In the genomic region with DNA sequence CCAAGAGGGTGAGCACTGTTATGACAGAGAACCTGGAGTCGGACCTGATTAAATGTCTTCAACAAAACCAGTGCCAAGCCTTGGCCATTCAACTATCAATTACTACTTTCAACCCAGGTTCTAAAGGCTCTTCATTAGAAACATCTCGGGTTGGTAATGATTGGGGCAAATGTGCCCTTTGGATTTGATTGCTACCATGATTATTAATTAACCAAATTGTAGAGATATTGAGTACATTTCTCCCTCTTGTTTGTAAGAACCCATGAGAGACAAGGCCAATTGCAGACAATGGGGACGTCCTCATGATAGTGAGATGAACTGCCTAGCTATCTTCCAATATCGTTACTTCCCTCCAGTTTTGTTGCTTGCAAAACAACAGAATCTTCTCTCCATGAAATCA, we compare ENCODE assay signal across 6 cellular contexts.
DNase-seq lines count a peak whose midpoint lies in the region; ATAC-seq, FAIRE-seq and TF ChIP-seq lines count a peak whose summit lies in the region.
"Not testable (repeated sequence)": the region's sequence is repeated elsewhere in the genome, so short reads cannot be mapped to it uniquely, and the experiment has no call there.

No MANE protein-coding gene starts in this region.

- FAIRE-seq in bronchial epithelial cell (lab: Jason Lieb, UNC) = peak; percentile 80

- H4K20me1 ChIP-seq in DND-41 (ENCODE audit: insufficient read depth, low read length) = not testable (repeated sequence)

- H3K4me3 ChIP-seq in DND-41 (ENCODE audit: low read depth in 1 of 2, low read length in 2 of 2); bronchial epithelial cell (ENCODE audit: low read depth, low read length); liver (ENCODE audit: low read depth in 1 of 3, low read length in 3 of 3); right lobe of liver; trophoblast cell (ENCODE audit: low read depth, low read length): not testable (repeated sequence)

- H2AFZ ChIP-seq in DND-41 (ENCODE audit: low read depth, low read length); trophoblast cell (ENCODE audit: insufficient read depth, low read length, poor library complexity): not testable (repeated sequence)

- H2BK12ac ChIP-seq in trophoblast cell (ENCODE audit: low read length) = not testable (repeated sequence)

- ATAC-seq in DND-41 (ENCODE audit: insufficient read depth, low read depth) = not testable (repeated sequence)
- ATAC-seq in left lobe of liver (peak; percentile 42), right lobe of liver (peak; percentile 31 to 56 (median 44))

- H4K12ac ChIP-seq in trophoblast cell (ENCODE audit: low read depth, low read length) = not testable (repeated sequence)

- H3K27ac ChIP-seq in DND-41 (ENCODE audit: low read length) (peak overlapping the region; percentile 39; the same call in 1 of the 2 replicates), liver (ENCODE audit: low read depth in 1 of 2, low read length in 2 of 2) (peak overlapping the region; percentile 28 to 36), right lobe of liver (peak overlapping the region; percentile 6 to 63 (median 55))
- not testable (repeated sequence) for H3K27ac ChIP-seq in trophoblast cell (ENCODE audit: low read depth, low read length)

- not testable (repeated sequence) for H3K4me2 ChIP-seq in DND-41 (ENCODE audit: insufficient read depth, low read length); trophoblast cell (ENCODE audit: low read length)

- H3K23ac ChIP-seq in trophoblast cell (ENCODE audit: low read length) = not testable (repeated sequence)

- not testable (repeated sequence) for DNase-seq in DND-41; bronchial epithelial cell (ENCODE audit: low read depth); left lobe of liver (ENCODE audit: low spot score); right lobe of liver; trophoblast cell

- TF ChIP-seq POLR2A in right lobe of liver (IDR thresholded peaks at IDR 0.05) = not testable (repeated sequence)

- peak in 1 of 2 donors; percentile 40 for TF ChIP-seq RAD21 in liver (IDR thresholded peaks at IDR 0.05)

- not testable (repeated sequence) for H2AK5ac ChIP-seq in trophoblast cell (ENCODE audit: low read length)

- H3K9me3 ChIP-seq in DND-41 (ENCODE audit: insufficient read depth, low read length, severe bottlenecking); liver (ENCODE audit: control insufficient read depth in 4 of 4, low read length in 3 of 4); right lobe of liver; trophoblast cell (ENCODE audit: insufficient read depth, low read depth, low read length): not testable (repeated sequence)

- H3K18ac ChIP-seq in trophoblast cell (ENCODE audit: low read length) = not testable (repeated sequence)

- H3K27me3 ChIP-seq in DND-41 (ENCODE audit: insufficient read depth, low read length, poor library complexity); bronchial epithelial cell (ENCODE audit: control insufficient read depth, insufficient read depth, low read length); liver (ENCODE audit: control insufficient read depth in 4 of 4, insufficient read depth in 4 of 4, low read length in 3 of 4); right lobe of liver; trophoblast cell (ENCODE audit: insufficient read depth, low read length): not testable (repeated sequence)

- 31% methylated on average over 4 of the region's 4 CpGs for WGBS in liver
- 9% methylated on average over 4 of the region's 4 CpGs for WGBS in right lobe of liver (ENCODE audit: insufficient coverage, low coverage, low lambda C conversion rate, missing lambda C conversion rate)
- no CpG with 5 or more reads among the region's 4 CpGs for WGBS in trophoblast cell (ENCODE audit: extremely low coverage, insufficient coverage, insufficient read length)

- H3K9ac ChIP-seq in DND-41 (ENCODE audit: low read depth, low read length); liver (ENCODE audit: low read depth in 1 of 2, low read length in 2 of 2); trophoblast cell (ENCODE audit: low read length): not testable (repeated sequence)

- TF ChIP-seq CTCF in DND-41 (IDR thresholded peaks at IDR 0.05; ENCODE audit: borderline replicate concordance, extremely low read depth, low read length, poor library complexity, severe bottlenecking); bronchial epithelial cell (IDR thresholded peaks at IDR 0.05; ENCODE audit: insufficient read depth, low read length, severe bottlenecking); liver (IDR thresholded peaks at IDR 0.05; ENCODE audit: low read depth, low read length, missing input control); right lobe of liver (IDR thresholded peaks at IDR 0.05): not testable (repeated sequence)

- intact Hi-C loops in right lobe of liver (cut with DNase I) = not testable (repeated sequence)

- H3K4me1 ChIP-seq in DND-41 (ENCODE audit: insufficient read depth, low read length) (peaks cover 33% of the 10 kb centered on the region), liver (ENCODE audit: control insufficient read depth in 4 of 4, insufficient read depth in 4 of 4, low read length in 3 of 4) (peaks cover 0 to 55% (median 37%) of the 10 kb centered on the region in 4 donors), right lobe of liver (peaks cover 0 to 54% (median 12%) of the 10 kb centered on the region in 4 donors)
- not testable (repeated sequence) for H3K4me1 ChIP-seq in trophoblast cell (ENCODE audit: control insufficient read depth in 1 of 2, insufficient read depth in 2 of 2, low read length in 2 of 2)

- H3K79me2 ChIP-seq in DND-41 (ENCODE audit: insufficient read depth, low read length); trophoblast cell (ENCODE audit: control insufficient read depth, insufficient read depth, low read length, poor library complexity): not testable (repeated sequence)

- H3K36me3 ChIP-seq in DND-41 (ENCODE audit: insufficient read depth, low read length); bronchial epithelial cell (ENCODE audit: control insufficient read depth, insufficient read depth, low read length); liver (ENCODE audit: control insufficient read depth in 4 of 4, insufficient read depth in 3 of 4, low read depth in 1 of 4, low read length in 3 of 4); right lobe of liver; trophoblast cell (ENCODE audit: control insufficient read depth in 1 of 2, insufficient read depth in 2 of 2, low read length in 2 of 2): not testable (repeated sequence)

- H2BK120ac ChIP-seq in trophoblast cell (ENCODE audit: insufficient read depth, low read length, poor library complexity) = peak overlapping the region; percentile 22

- not testable (repeated sequence) for H3K79me1 ChIP-seq in trophoblast cell (ENCODE audit: low read length)

- not testable (repeated sequence) for H3K14ac ChIP-seq in trophoblast cell (ENCODE audit: low read length)

- H4K91ac ChIP-seq in trophoblast cell (ENCODE audit: low read depth, low read length) = not testable (repeated sequence)

- not testable (repeated sequence) for H4K8ac ChIP-seq in trophoblast cell (ENCODE audit: low read depth, low read length)

- H3K4ac ChIP-seq in trophoblast cell (ENCODE audit: low read depth, low read length) = not testable (repeated sequence)

- H2BK5ac ChIP-seq in trophoblast cell (ENCODE audit: low read depth, low read length, poor library complexity) = not testable (repeated sequence)

TF ChIP-seq in liver, 16 proteins besides CTCF, POLR2A, EP300 and RAD21:
- peak; percentile 23 for TF ChIP-seq YY1 (IDR thresholded peaks at IDR 0.05)
- TF ChIP-seq RXRA (IDR thresholded peaks at IDR 0.05) = peak; percentile 46 to 51
- TF ChIP-seq HNF4A (conservative IDR thresholded peaks at IDR 0.05) = peak; percentile 66 to 85
- TF ChIP-seq HNF4G (IDR thresholded peaks at IDR 0.05) = peak; percentile 46
- peak; percentile 77 for TF ChIP-seq SP1 (IDR thresholded peaks at IDR 0.05)
